In the genomic region with DNA sequence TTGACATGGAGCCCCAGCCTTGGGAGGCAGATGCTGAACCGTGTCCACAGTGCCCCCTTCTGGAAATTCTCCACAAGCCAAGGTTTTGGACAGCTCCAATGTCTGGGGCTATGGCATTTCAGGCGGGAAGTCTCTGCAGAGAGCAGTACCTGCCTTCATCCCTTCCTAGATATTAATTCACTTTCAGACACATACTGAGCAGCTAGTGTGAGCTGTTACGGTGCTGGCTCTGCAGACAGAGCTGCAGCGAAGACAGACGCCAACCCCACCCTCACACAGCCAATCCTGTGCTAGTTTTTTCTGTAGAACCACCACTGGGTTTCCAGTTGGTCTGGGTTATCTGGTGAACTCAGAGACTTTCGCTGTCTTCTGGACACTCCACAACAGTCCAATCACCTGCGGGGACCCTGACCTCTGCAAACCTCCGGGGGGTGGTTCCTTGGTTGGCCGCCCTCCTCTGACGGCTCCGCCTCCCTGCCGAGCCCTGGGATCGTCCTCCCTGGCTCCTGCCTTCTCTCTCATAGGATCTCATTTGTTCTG, we compare ENCODE assay signal across 8 cellular contexts. TPM values are rescaled to one million over a fixed set of nuclear protein-coding genes. Genes with fewer than 3 reads are reported as not detected.
DNase-seq lines count a peak whose midpoint lies in the region; ATAC-seq and TF ChIP-seq lines count a peak whose summit lies in the region.

No MANE protein-coding gene starts in this region.

- CTCF ChIA-PET in mammary epithelial cell (lab: Charles Lee; ENCODE audit: low non-redundant PET) = interaction anchor here (0.6 kb wide), 1 partner anchor 15 kb away, joined by 4 read pairs; no protein-coding TSS in a partner anchor

- no peaks in the 10 kb centered on the region for H3K79me2 ChIP-seq in mammary epithelial cell (ENCODE audit: insufficient read depth, low read length)

- no TSS peak for BruUV-seq in mammary epithelial cell (replicated peaks; lab: Mats Ljungman, UMichigan)

- ATAC-seq in HG02870 (IDR thresholded peaks at IDR 0.05; ENCODE audit: unreplicated experiment) = no peak
- no peak for ATAC-seq in GM18520 (IDR thresholded peaks at IDR 0.05; ENCODE audit: unreplicated experiment)

- H3K9ac ChIP-seq in mammary epithelial cell (ENCODE audit: insufficient read depth, low read length) = no peak overlapping the region

- H4K20me1 ChIP-seq in mammary epithelial cell (ENCODE audit: insufficient read depth, low read length) = no peaks in the 10 kb centered on the region

- H3K4me3 ChIP-seq in mammary epithelial cell (replicated peaks in 1 of 3; ENCODE audit: insufficient read depth in 1 of 3, low read depth in 2 of 3, low read length in 3 of 3) = no peak overlapping the region

- H3K4me1 ChIP-seq in mammary epithelial cell (ENCODE audit: insufficient read depth, low read length) = no peaks in the 10 kb centered on the region

- no peaks in the 10 kb centered on the region for H3K27me3 ChIP-seq in mammary epithelial cell (ENCODE audit: insufficient read depth, low read length)

- H3K36me3 ChIP-seq in mammary epithelial cell (ENCODE audit: insufficient read depth, low read length) = peaks cover 5% of the 10 kb centered on the region

- no peaks in the 10 kb centered on the region for H3K9me3 ChIP-seq in mammary epithelial cell (replicated peaks; ENCODE audit: insufficient read depth, low read length)

- peak; percentile 7 for DNase-seq in NCI-H2081 treated with DMSO at 0.1 percent for 48 hours (lab: John Stamatoyannopoulos, UW)
- DNase-seq in mammary epithelial cell = peak; percentile 66
- DNase-seq in iris pigment epithelial cell (ENCODE audit: low read depth) = peak; percentile 57
- DNase-seq in stimulated activated CD4-positive, alpha-beta T cell treated with anti-CD3 and anti-CD28 coated beads, Interleukin-1b, Interleukin-23, amount 100 ng/mL, for 48 hours = peak; percentile 70

- peak overlapping the region; percentile 48 for H3K4me2 ChIP-seq in mammary epithelial cell (ENCODE audit: insufficient read depth, low read depth, low read length)

- H2AFZ ChIP-seq in mammary epithelial cell (ENCODE audit: low read depth, low read length) = peak overlapping the region; percentile 31

- in situ Hi-C loops in mammary epithelial cell (cut with MboI; ENCODE audit: low sequenced_read_pairs in 2 of 2) = no loop called here

- H3K27ac ChIP-seq in VCaP = no peak overlapping the region
- no peak overlapping the region for H3K27ac ChIP-seq in mammary epithelial cell (ENCODE audit: insufficient read depth, low read depth, low read length)

- 5% methylated on average over 13 of the region's 13 CpGs for WGBS in mammary epithelial cell (ENCODE audit: low coverage, missing lambda C conversion rate)

- intact Hi-C loops in mammary epithelial cell (cut with micrococcal nuclease) = loop anchor here (1.0 to 10.0 kb wide), 6 partner anchors 41 to 350 kb away; a partner anchor contains a TSS

- TF ChIP-seq CTCF in GM12872 (IDR thresholded peaks at IDR 0.05; ENCODE audit: insufficient read depth, low read depth, low read length) = peak; percentile 77
- TF ChIP-seq CTCF in VCaP (conservative IDR thresholded peaks at IDR 0.05) = peak; percentile 28; the same call in 1 of the 2 replicates
- peak; percentile 81 for TF ChIP-seq CTCF in mammary epithelial cell (conservative IDR thresholded peaks at IDR 0.05 in 1 of 2, IDR thresholded peaks at IDR 0.05 in 1 of 2; ENCODE audit: extremely low read depth in 1 of 2, insufficient read depth in 1 of 2, low read depth in 1 of 2, low read length in 2 of 2)

- dilution Hi-C loops in mammary epithelial cell (cut with HindIII; ENCODE audit: low sequenced_read_pairs) = no loop called here

RNA-seq across cellular contexts. Expression of a gene that starts 9.1 kb away (rescaled TPM):
- total RNA-seq in mammary epithelial cell = 10 to 100 TPM; 47.8 to 84.8 TPM
- 50.3 TPM for polyA plus RNA-seq in mammary epithelial cell
- polyA minus RNA-seq in mammary epithelial cell = 9.1 TPM

RNA-seq across cellular contexts. Expression of a gene that starts 9.6 kb away (rescaled TPM):
- 10 to 100 TPM; 18.2 to 41.0 TPM for total RNA-seq in mammary epithelial cell
- polyA plus RNA-seq in mammary epithelial cell = 33.3 TPM
- polyA minus RNA-seq in mammary epithelial cell = 56.4 TPM

RNA-seq across cellular contexts. Expression of a gene that starts 11.7 kb away (rescaled TPM):
- not detected for total RNA-seq in mammary epithelial cell
- polyA plus RNA-seq in mammary epithelial cell = not detected
- polyA minus RNA-seq in mammary epithelial cell = not detected

RNA-seq across cellular contexts. Expression of a gene that starts 17.0 kb away (rescaled TPM):
- total RNA-seq in mammary epithelial cell = 10 to 100 TPM; 21.2 to 30.9 TPM
- polyA plus RNA-seq in mammary epithelial cell = 1.7 TPM
- 1.1 TPM for polyA minus RNA-seq in mammary epithelial cell

RNA-seq across cellular contexts. Expression of a gene that starts 23.6 kb away (rescaled TPM):
- total RNA-seq in mammary epithelial cell = 10 to 100 TPM; 79.0 to 84.5 TPM
- 37.4 TPM for polyA plus RNA-seq in mammary epithelial cell
- 98.1 TPM for polyA minus RNA-seq in mammary epithelial cell

Comparison
In these comparisons a context has a peak if more than half of its experiments do, and no peak if none do; other contexts are left out.
1. CTCF ChIP-seq: peak in every context shown above with its lines; median percentile 81 in mammary epithelial cell; 77 in GM12872; 28 in VCaP.
2. DNase-seq: peak in every context shown above with its lines; median percentile 70 in stimulated activated CD4-positive, alpha-beta T cell treated with anti-CD3 and anti-CD28 coated beads, Interleukin-1b, Interleukin-23, amount 100 ng/mL, for 48 hours; 66 in mammary epithelial cell; 57 in iris pigment epithelial cell; 7 in NCI-H2081 treated with DMSO at 0.1 percent for 48 hours.